In the genomic region with DNA sequence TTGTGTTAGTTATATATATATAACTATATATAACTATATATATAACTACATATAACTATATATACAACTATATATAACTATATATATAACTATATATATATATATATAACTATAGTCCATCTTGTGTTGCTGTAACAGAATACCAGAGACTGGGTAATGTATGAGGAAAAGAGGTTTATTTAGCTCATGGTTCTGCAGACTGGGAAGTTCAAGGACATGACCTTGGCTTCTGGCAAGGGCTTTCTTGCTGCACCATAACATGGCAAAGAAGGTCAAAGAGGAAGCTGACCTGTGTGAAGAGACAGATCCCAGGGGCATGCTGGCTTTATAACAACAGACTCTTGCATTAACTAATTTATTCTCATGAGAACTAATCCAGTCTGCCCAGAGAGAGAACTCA, we compare ENCODE assay signal across 11 cellular contexts. TPM values are rescaled to one million over a fixed set of nuclear protein-coding genes. Genes with fewer than 3 reads are reported as not detected.
"Had no signal": no experiment of that assay in that cellular context is flagged by ENCODE, and none has a peak within 500 bp of the region (broad histone marks: within the 10 kb centered on the region; RNA-seq: fewer than 3 reads in every experiment).

No MANE protein-coding gene starts in this region.

- H3K4me2 ChIP-seq: KMS-11 had no signal

- H2AFZ ChIP-seq: GM23248 had no signal

- H3K9ac ChIP-seq: GM23248, KMS-11 had no signal

- H3K9me3 ChIP-seq: HAP-1 had no signal

- H3K4me3 ChIP-seq: GM23248, HAP-1 had no signal

- FAIRE-seq: HTR-8/SVneo had no signal

- H3K36me3 ChIP-seq: HAP-1 had no signal

- H3K27ac ChIP-seq: GM23248, KMS-11 had no signal

- DNase-seq: GM23248, GOT3, H7, IMR-90, Karpas-422, KBM-7 had no signal

- H3K4me1 ChIP-seq: HAP-1 had no signal

RNA-seq across cellular contexts. Expression of a gene that starts 27.6 kb away (rescaled TPM):
- total RNA-seq: GM23248, H4, H7, HT-29, IMR-90 had no signal
- polyA plus RNA-seq: GM23248, IMR-90 had no signal
